20 cellular contexts compared by ENCODE assay signal in genomic region chr12:47141459-47141858, GRCh38.
DNase-seq lines count a peak whose midpoint lies in the region; ATAC-seq, FAIRE-seq and TF ChIP-seq lines count a peak whose summit lies in the region.
"Had no signal": no experiment of that assay in that cellular context is flagged by ENCODE, and none has a peak within 500 bp of the region (broad histone marks: within the 10 kb centered on the region; RNA-seq: fewer than 3 reads in every experiment).

No MANE protein-coding gene starts in this region.

- H3K18ac ChIP-seq in H9 (ENCODE audit: insufficient read length, low read depth, low read length), result no peak overlapping the region

- no peaks in the 10 kb centered on the region for H3K27me3 Mint-ChIP-seq in H9 (ENCODE audit: low read depth)
- H3K27me3 Mint-ChIP-seq: CD8-positive, alpha-beta memory T cell had no signal

- H3K9me3 ChIP-seq in H9 (ENCODE audit: control insufficient read depth, low read depth, low read length), result no peaks in the 10 kb centered on the region

- no peak overlapping the region for H4K5ac ChIP-seq in H9 (ENCODE audit: insufficient read length, low read depth, low read length)

- no peak overlapping the region for H3T11ph ChIP-seq in H9 (ENCODE audit: low read length)

- no peaks in the 10 kb centered on the region for H3K79me2 ChIP-seq in H9 (ENCODE audit: insufficient read depth, low read length)

- peaks cover 0 to 2% (median 0%) of the 10 kb centered on the region in 3 experiments; a peak in 1 of 7 replicates for H3K36me3 Mint-ChIP-seq in H9 (ENCODE audit: insufficient read depth in 1 of 3, low read depth in 3 of 3)

- H3K9me3 Mint-ChIP-seq in H9, result peaks cover 3 to 4% of the 10 kb centered on the region in 2 experiments; a peak in 2 of 5 replicates
- H3K9me3 Mint-ChIP-seq: HFFc6 had no signal

- H4K8ac ChIP-seq in H9 (replicated peaks; ENCODE audit: insufficient read length, low read depth, low read length), result no peak overlapping the region

- no peak overlapping the region; a peak in 1 of 7 replicates for H3K27ac Mint-ChIP-seq in H9
- H3K27ac Mint-ChIP-seq: HFFc6; T-helper 1 cell treated with Interleukin-12 subunit alpha and Interleukin-12 subunit beta and Interleukin-4 antibody, amounts not matched to agents 30 μg/mL and 1 μg/mL, for 36 hours had no signal

- H3K56ac ChIP-seq in H9 (ENCODE audit: insufficient read length, low read depth, low read length), result no peak overlapping the region

- no peaks in the 10 kb centered on the region for H3K4me1 ChIP-seq in H9 (ENCODE audit: insufficient read depth, low read length)

- no peaks in the 10 kb centered on the region for H3K79me1 ChIP-seq in H9 (ENCODE audit: insufficient read depth, low read depth, low read length, poor library complexity, severe bottlenecking)

- no peak overlapping the region for H2BK20ac ChIP-seq in H9 (ENCODE audit: low read depth, low read length, poor library complexity, severe bottlenecking)

- no peak overlapping the region for H2AFZ ChIP-seq in H9 (ENCODE audit: low read length)

- DNase-seq in DMS53 (lab: John Stamatoyannopoulos, UW), result peak; percentile 53
- DNase-seq in H9, result peak; percentile 56
- peak; percentile 33 for DNase-seq in bronchial epithelial cell (ENCODE audit: low read depth)
- peak; percentile 50 for DNase-seq in iPS-NIHi7 (ENCODE audit: extremely low spot score)
- DNase-seq in NCI-H446 treated with DMSO at 0.1 percent for 48 hours (lab: John Stamatoyannopoulos, UW), result no peak
- DNase-seq in ecto neural progenitor cell (ENCODE audit: low spot score), result no peak
- DNase-seq: CD8-positive, alpha-beta memory T cell; GDM1; GOT3; HFFc6; NCI-H1048; NCI-H1436; NCI-H1930; NCI-H82; RPMI8226 had no signal

- no peaks in the 10 kb centered on the region for H3K27me3 ChIP-seq in H9 (ENCODE audit: insufficient read depth, low read length)
- H3K27me3 ChIP-seq in bronchial epithelial cell (ENCODE audit: control insufficient read depth, insufficient read depth, low read length), result no peaks in the 10 kb centered on the region
- H3K27me3 ChIP-seq: BLaER1 treated with 17β-estradiol and CSF1 and Interleukin-3, amounts not matched to agents 10 nM and 100 nM had no signal

- H2BK15ac ChIP-seq in H9 (ENCODE audit: low read depth, low read length), result no peak overlapping the region

- no peak overlapping the region for H3K4me3 ChIP-seq in bronchial epithelial cell (ENCODE audit: low read depth, low read length)
- H3K4me3 ChIP-seq: BLaER1 treated with 17β-estradiol and CSF1 and Interleukin-3, amounts not matched to agents 10 nM and 100 nM had no signal

- no peak overlapping the region for H3K4me3 Mint-ChIP-seq in H9
- H3K4me3 Mint-ChIP-seq: CD8-positive, alpha-beta memory T cell; HFFc6; T-helper 1 cell treated with Interleukin-12 subunit alpha and Interleukin-12 subunit beta and Interleukin-4 antibody, amounts not matched to agents 30 μg/mL and 1 μg/mL, for 36 hours had no signal

- FAIRE-seq in bronchial epithelial cell (lab: Jason Lieb, UNC), result no peak
- FAIRE-seq: HepG2 had no signal

- H3K4ac ChIP-seq in H9 (ENCODE audit: low read depth, low read length), result no peak overlapping the region

- H2AK5ac ChIP-seq in H9 (ENCODE audit: insufficient read length, low read length), result no peak overlapping the region

- no peak overlapping the region for H3K14ac ChIP-seq in H9 (ENCODE audit: insufficient read depth, low read length)

- H3K9ac ChIP-seq in H9 (ENCODE audit: extremely low read depth, insufficient read length, low read length), result no peak overlapping the region
- H3K9ac ChIP-seq: BLaER1 treated with 17β-estradiol and CSF1 and Interleukin-3, amounts not matched to agents 10 nM and 100 nM; KMS-11 had no signal

- no peak overlapping the region for H3K23ac ChIP-seq in H9 (ENCODE audit: insufficient read length, low read depth, low read length)

- no peak overlapping the region for H3K4me2 ChIP-seq in H9 (ENCODE audit: insufficient read depth, insufficient read length, low read length)
- H3K4me2 ChIP-seq: BLaER1 treated with 17β-estradiol and CSF1 and Interleukin-3, amounts not matched to agents 10 nM and 100 nM; KMS-11 had no signal

- no peak overlapping the region for H2BK120ac ChIP-seq in H9 (ENCODE audit: low read depth, low read length, poor library complexity, severe bottlenecking)

- no peak for ATAC-seq in GM19395 (IDR thresholded peaks at IDR 0.05; ENCODE audit: unreplicated experiment)
- ATAC-seq: HepG2 had no signal

- no peak overlapping the region for H2BK5ac ChIP-seq in H9 (ENCODE audit: insufficient read length, low read length)

- TF ChIP-seq CTCF in H9 (conservative IDR thresholded peaks at IDR 0.05) (no peak), bronchial epithelial cell (IDR thresholded peaks at IDR 0.05; ENCODE audit: insufficient read depth, low read length, severe bottlenecking) (no peak)

- no peak overlapping the region for H2BK12ac ChIP-seq in H9 (ENCODE audit: insufficient read length, low read depth, low read length)

- H4K91ac ChIP-seq in H9 (ENCODE audit: insufficient read length, low read depth, low read length), result no peak overlapping the region

- no peaks in the 10 kb centered on the region for H4K20me1 ChIP-seq in H9 (ENCODE audit: control insufficient read depth, insufficient read depth, insufficient read length)
- H4K20me1 ChIP-seq: BLaER1 treated with 17β-estradiol and CSF1 and Interleukin-3, amounts not matched to agents 10 nM and 100 nM had no signal

- peaks cover 2% of the 10 kb centered on the region for H3K36me3 ChIP-seq in bronchial epithelial cell (ENCODE audit: control insufficient read depth, insufficient read depth, low read length)

- 0 out of 4 replicates have a peak, but pooled peaks cover 0 to 2% of the 10 kb centered on the region in 2 experiments for H3K4me1 Mint-ChIP-seq in H9

- no peaks in the 10 kb centered on the region for H3K23me2 ChIP-seq in H9 (ENCODE audit: insufficient read length, low read depth, low read length, poor library complexity, severe bottlenecking)

- H3K27ac ChIP-seq in H9 (ENCODE audit: insufficient read length, low read depth, low read length), result no peak overlapping the region
- H3K27ac ChIP-seq: BLaER1 treated with 17β-estradiol and CSF1 and Interleukin-3, amounts not matched to agents 10 nM and 100 nM; KMS-11 had no signal

Comparison
In these comparisons a context has a peak if more than half of its experiments do, and no peak if none do; other contexts are left out.
1. DNase-seq: peak in DMS53 (single experiment), H9 (single experiment), bronchial epithelial cell (single experiment) and iPS-NIHi7 (single experiment); none in NCI-H446 treated with DMSO at 0.1 percent for 48 hours (single experiment) and ecto neural progenitor cell (single experiment).